Comparison of ENCODE assay signal across 15 cellular contexts in the genomic region with DNA sequence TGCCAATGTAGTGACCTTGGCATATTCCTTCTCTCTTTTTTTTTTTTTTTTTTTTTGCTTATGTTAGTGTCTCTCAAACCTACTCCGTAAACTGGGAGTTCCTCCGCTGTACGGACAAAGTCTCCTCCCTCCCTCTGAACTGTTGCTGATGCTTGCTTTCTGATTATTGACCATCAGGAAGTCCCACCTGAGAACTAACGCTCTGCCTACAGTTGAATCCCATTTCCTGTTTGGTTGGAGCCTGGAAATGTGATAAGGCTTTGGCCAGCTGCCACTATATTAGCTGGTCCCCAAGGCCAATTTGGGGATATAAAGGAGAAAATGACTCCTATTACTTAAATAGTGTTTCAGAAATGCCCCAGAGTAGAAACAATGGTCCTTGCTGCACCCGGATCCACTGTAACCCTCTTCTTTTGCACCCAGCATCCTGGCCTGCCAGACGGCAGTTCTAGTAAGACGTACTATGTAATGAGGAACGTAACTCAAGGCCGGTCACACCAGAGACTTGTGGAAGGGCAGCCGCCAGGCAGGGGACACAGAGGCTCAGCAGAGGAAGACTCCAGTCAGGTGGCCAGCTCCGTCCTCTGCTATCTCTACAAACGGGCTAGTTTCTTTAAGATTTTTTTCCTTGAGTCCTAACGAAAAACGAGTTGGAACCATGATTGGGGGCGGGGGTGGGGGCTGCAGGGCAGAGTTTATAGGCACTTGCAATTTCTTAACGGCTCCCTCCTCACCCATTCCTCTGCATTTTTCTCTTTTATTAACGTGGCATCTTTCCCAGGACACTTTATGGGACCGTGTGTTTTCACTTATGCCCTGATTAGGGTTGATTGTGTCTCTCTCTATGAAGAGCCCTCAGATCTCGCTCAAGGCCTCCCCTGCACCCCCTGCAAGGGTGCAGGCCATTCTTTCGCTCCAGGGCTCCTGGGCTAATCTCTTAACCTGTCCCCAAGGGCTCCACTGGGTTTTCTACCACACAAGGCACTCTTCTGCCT.
A peak's percentile ranks its signal among the peaks of the same experiment; 100 is the strongest.
DNase-seq lines count a peak whose midpoint lies in the region; ATAC-seq and TF ChIP-seq lines count a peak whose summit lies in the region.
"Had no signal": no experiment of that assay in that cellular context is flagged by ENCODE, and none has a peak within 500 bp of the region (broad histone marks: within the 10 kb centered on the region; RNA-seq: fewer than 3 reads in every experiment).

No MANE protein-coding gene starts in this region.

- peaks cover 16% of the 10 kb centered on the region for H3F3A ChIP-seq in GM23248 (ENCODE audit: insufficient read depth)

- intact Hi-C loops in left lung (cut with DNase I), result no loop called here

- no peaks in the 10 kb centered on the region for H3K79me2 ChIP-seq in GM23248 (ENCODE audit: insufficient read depth)

- no peaks in the 10 kb centered on the region for H3K9me3 ChIP-seq in GM23248 (ENCODE audit: low read depth)
- H3K9me3 ChIP-seq in SK-N-MC (ENCODE audit: low read depth, low read length), result no peaks in the 10 kb centered on the region
- H3K9me3 ChIP-seq in left lung, result no peaks in the 10 kb centered on the region
- H3K9me3 ChIP-seq in stomach smooth muscle (ENCODE audit: control insufficient read depth in 2 of 2, low read length in 2 of 2), result no peaks in the 10 kb centered on the region
- H3K9me3 ChIP-seq: BE2C had no signal

- 41 to 44% methylated on average over 20 of the region's 20 CpGs for WGBS in GM23248 (ENCODE audit: low coverage in 1 of 2, low lambda C conversion rate in 2 of 2, missing lambda C conversion rate in 2 of 2), 2 experiments

- H2AFZ ChIP-seq in GM23248, result no peak overlapping the region

- H4K20me1 ChIP-seq in GM23248 (ENCODE audit: insufficient read depth), result no peaks in the 10 kb centered on the region

- H3K4me3 ChIP-seq in GM23248, result no peak overlapping the region
- peak overlapping the region; percentile 42 for H3K4me3 ChIP-seq in SK-N-MC
- no peak overlapping the region for H3K4me3 ChIP-seq in left lung
- no peak overlapping the region for H3K4me3 ChIP-seq in stomach smooth muscle (ENCODE audit: low read length in 2 of 2)
- H3K4me3 ChIP-seq: coronary artery had no signal

- ATAC-seq in left lung, result peak; percentile 23
- no peak for ATAC-seq in HG03342 (IDR thresholded peaks at IDR 0.05; ENCODE audit: unreplicated experiment)
- no peak for ATAC-seq in HG02884 (IDR thresholded peaks at IDR 0.05; ENCODE audit: unreplicated experiment)
- no peak for ATAC-seq in omental fat pad (ENCODE audit: low FRiP score)
- ATAC-seq: naive thymus-derived CD8-positive, alpha-beta T cell had no signal

- H3K9me2 ChIP-seq in GM23248 (ENCODE audit: insufficient read depth), result no peaks in the 10 kb centered on the region

- TF ChIP-seq CTCF in left lung (IDR thresholded peaks at IDR 0.05) (no peak), omental fat pad (IDR thresholded peaks at IDR 0.05) (no peak)

- in situ Hi-C loops in GM23248 (cut with MboI), result no loop called here

- H3K4me1 ChIP-seq in GM23248 (ENCODE audit: insufficient read depth) (peaks cover 43% of the 10 kb centered on the region), left lung (peaks cover 16 to 20% of the 10 kb centered on the region in 2 donors), stomach smooth muscle (ENCODE audit: control insufficient read depth, insufficient read depth, low read length) (peaks cover 70% of the 10 kb centered on the region)

- H3K36me3 ChIP-seq in GM23248 (ENCODE audit: low read depth), result no peaks in the 10 kb centered on the region
- H3K36me3 ChIP-seq in SK-N-MC (ENCODE audit: insufficient read depth, low read length), result no peaks in the 10 kb centered on the region
- no peaks in the 10 kb centered on the region for H3K36me3 ChIP-seq in left lung
- no peaks in the 10 kb centered on the region for H3K36me3 ChIP-seq in stomach smooth muscle (ENCODE audit: control insufficient read depth in 2 of 2, insufficient read depth in 2 of 2, low read length in 2 of 2)
- H3K36me3 ChIP-seq: BE2C had no signal

- H3K27me3 ChIP-seq in GM23248 (replicated peaks; ENCODE audit: insufficient read depth) (no peaks in the 10 kb centered on the region), left lung (peaks cover 0 to 6% of the 10 kb centered on the region in 2 donors), stomach smooth muscle (ENCODE audit: control insufficient read depth in 1 of 2, insufficient read depth in 2 of 2, low read length in 2 of 2) (no peaks in the 10 kb centered on the region)
- H3K27me3 ChIP-seq: BE2C had no signal

- H3K9ac ChIP-seq in GM23248, result no peak overlapping the region
- H3K9ac ChIP-seq in SK-N-MC (ENCODE audit: insufficient read length), result peak overlapping the region; percentile 24
- H3K9ac ChIP-seq in stomach smooth muscle (ENCODE audit: low read length in 2 of 2), result no peak overlapping the region

- no peak overlapping the region for H3K4me2 ChIP-seq in GM23248 (ENCODE audit: unreplicated experiment)

- H3K27ac ChIP-seq in GM23248, result no peak overlapping the region
- H3K27ac ChIP-seq in SK-N-MC, result peak overlapping the region; percentile 96
- H3K27ac ChIP-seq in left lung, result no peak overlapping the region
- peak overlapping the region; percentile 79 for H3K27ac ChIP-seq in stomach smooth muscle (ENCODE audit: low read length)

- peak; percentile 15 for DNase-seq in GM23248
- no peak for DNase-seq in SK-N-MC (ENCODE audit: low read depth, low spot score)
- no peak for DNase-seq in left lung
- no peak for DNase-seq in omental fat pad (ENCODE audit: low spot score)
- DNase-seq: activated CD4-positive, alpha-beta T cell treated with anti-CD3 and anti-CD28 coated beads, Interleukin-2, amount 50 U/mL, for 48 hours; activated T-cell treated with anti-CD3 and anti-CD28 coated beads, Interleukin-2, amount 50 U/mL, for 1 hour; BE2C; H9; KG1; naive thymus-derived CD8-positive, alpha-beta T cell; NCI-H1436 treated with DMSO at 0.1 percent for 48 hours had no signal

Comparison
In these comparisons a context has a peak if more than half of its experiments do, and no peak if none do; other contexts are left out.
1. H3K27ac ChIP-seq: peak in SK-N-MC (single experiment) and stomach smooth muscle (single experiment); none in GM23248 (single experiment) and left lung (0 of 2).